In the genomic region with DNA sequence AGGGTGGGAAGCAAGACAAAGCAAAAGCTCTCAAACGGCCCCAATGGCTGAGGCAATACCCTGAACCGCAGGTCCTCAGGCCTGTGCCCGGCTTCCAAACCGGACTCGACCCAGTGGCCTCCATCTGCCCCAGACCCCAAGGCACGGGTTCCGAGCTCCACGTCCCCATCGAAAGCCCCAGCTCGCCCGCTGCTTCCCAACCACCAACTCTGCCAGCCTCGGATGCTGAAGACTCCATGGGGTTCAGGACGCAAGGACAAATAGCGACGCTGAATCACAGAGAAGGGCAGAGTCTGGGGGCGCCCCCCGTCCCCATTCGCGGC, we compare ENCODE assay signal across 8 cellular contexts. TPM values are rescaled to one million over a fixed set of nuclear protein-coding genes. Genes with fewer than 3 reads are reported as not detected.
A peak's percentile ranks its signal among the peaks of the same experiment; 100 is the strongest.
DNase-seq lines count a peak whose midpoint lies in the region; ATAC-seq, FAIRE-seq and TF ChIP-seq lines count a peak whose summit lies in the region.

No MANE protein-coding gene starts in this region.

- peaks cover 43% of the 10 kb centered on the region for H3K79me2 ChIP-seq in DOHH2 (ENCODE audit: control insufficient read depth, low read length)

- no peak for TF ChIP-seq CTCF in DOHH2 (IDR thresholded peaks at IDR 0.05; ENCODE audit: low read depth, low read length, poor library complexity, severe bottlenecking)
- no peak for TF ChIP-seq CTCF in RWPE1 (conservative IDR thresholded peaks at IDR 0.05; ENCODE audit: low read depth)
- no peak for TF ChIP-seq CTCF in pancreas (IDR thresholded peaks at IDR 0.05)
- TF ChIP-seq CTCF in D721Med (IDR thresholded peaks at IDR 0.05; ENCODE audit: insufficient read depth, missing control alignments) = no peak

- H3K36me3 ChIP-seq in DOHH2 (ENCODE audit: control insufficient read depth, low read length) (peaks cover 42% of the 10 kb centered on the region), esophagus (ENCODE audit: control insufficient read depth in 2 of 2, insufficient read depth in 2 of 2, low read length in 1 of 2) (peaks cover 0 to 21% of the 10 kb centered on the region in 2 donors), pancreas (peaks cover 0 to 15% (median 7%) of the 10 kb centered on the region in 3 donors)

- intact Hi-C loops in pancreas (cut with DNase I) = no loop called here

- H3K9me3 ChIP-seq in DOHH2 (ENCODE audit: control insufficient read depth, insufficient read depth, low read length) (no peaks in the 10 kb centered on the region), esophagus (ENCODE audit: control insufficient read depth in 2 of 2, insufficient read depth in 1 of 2, low read depth in 1 of 2, low read length in 1 of 2) (no peaks in the 10 kb centered on the region), pancreas (no peaks in the 10 kb centered on the region)

- no peaks in the 10 kb centered on the region for H3K9me2 ChIP-seq in DOHH2 (replicated peaks; ENCODE audit: control insufficient read depth, low read length)

- no peak for FAIRE-seq in pancreas (lab: Jason Lieb, UNC)
- FAIRE-seq in D721Med (lab: Jason Lieb, UNC) = no peak

- peaks cover 15% of the 10 kb centered on the region for H4K20me1 ChIP-seq in DOHH2 (ENCODE audit: control insufficient read depth, insufficient read depth, low read depth, low read length)

- no peak overlapping the region for H3K27ac ChIP-seq in DOHH2 (ENCODE audit: low read depth, low read length)
- peak overlapping the region; percentile 79 for H3K27ac ChIP-seq in RWPE1
- peak overlapping the region; percentile 72 to 79 for H3K27ac ChIP-seq in esophagus (ENCODE audit: low read depth in 2 of 2, low read length in 1 of 2)
- H3K27ac ChIP-seq in pancreas = no peak overlapping the region

- POLR2A ChIA-PET in RWPE1 (lab: Yijun Ruan, JAX; ENCODE audit: low non-redundant PET) = no interaction called here

- H3F3A ChIP-seq in DOHH2 (ENCODE audit: control insufficient read depth, insufficient read depth) = peaks cover 7% of the 10 kb centered on the region; the same call in 1 of the 2 replicates

- no peak for ATAC-seq in pancreas

- DNase-seq in RWPE1 (ENCODE audit: low spot score) (no peak), pancreas (peak in 1 of 6 donors; percentile 72), NCI-H526 treated with DMSO at 0.1 percent for 48 hours (lab: John Stamatoyannopoulos, UW) (no peak), D721Med (ENCODE audit: insufficient read length, low spot score) (no peak), mucosa of gallbladder (ENCODE audit: low spot score) (no peak), anterior cingulate cortex (lab: John Stamatoyannopoulos, UW) (no peak)

- H3K27me3 ChIP-seq in DOHH2 (ENCODE audit: control insufficient read depth, low read length) = no peaks in the 10 kb centered on the region
- no peaks in the 10 kb centered on the region for H3K27me3 ChIP-seq in esophagus (ENCODE audit: control insufficient read depth in 1 of 2, insufficient read depth in 2 of 2, low read length in 2 of 2)
- no peaks in the 10 kb centered on the region for H3K27me3 ChIP-seq in pancreas

- 1 to 2% methylated on average over 18 to 19 of the region's 19 CpGs for WGBS in esophagus, 2 donors
- WGBS in pancreas, 2 donors = 0% methylated on average over 17 to 19 of the region's 19 CpGs

- CTCF ChIA-PET in RWPE1 (lab: Yijun Ruan, JAX) = no interaction called here

- H3K4me2 ChIP-seq in DOHH2 (ENCODE audit: low read length) = peak overlapping the region; percentile 72

- H3K4me3 ChIP-seq in DOHH2 (ENCODE audit: low read length) (peak overlapping the region; percentile 79), esophagus (ENCODE audit: low read depth in 1 of 2, low read length in 2 of 2) (peak overlapping the region; percentile 79 to 92), pancreas (peak overlapping the region; percentile 59 to 96 (median 87))

- peaks cover 26% of the 10 kb centered on the region for H3K4me1 ChIP-seq in DOHH2 (ENCODE audit: control insufficient read depth, low read length)
- peaks cover 8 to 19% of the 10 kb centered on the region in 2 donors for H3K4me1 ChIP-seq in esophagus (ENCODE audit: control insufficient read depth in 2 of 2, insufficient read depth in 2 of 2, low read length in 1 of 2)
- peaks cover 0 to 12% (median 0%) of the 10 kb centered on the region in 3 donors for H3K4me1 ChIP-seq in pancreas

RNA-seq across cellular contexts. Expression of a gene that starts 0.6 kb away (rescaled TPM):
- polyA plus RNA-seq in esophagus (100 to 1,000 TPM in 1 of 2 donors, 10 to 100 TPM in 1; 77.9 to 162 TPM), pancreas (10 to 100 TPM; 62.5 to 69.4 TPM)
- total RNA-seq in pancreas (10 to 100 TPM; 40.0 to 66.5 (median 58.6) TPM), mucosa of gallbladder (137 TPM)

RNA-seq across cellular contexts. Expression of a gene that starts 9.2 kb away (rescaled TPM):
- polyA plus RNA-seq in esophagus (100 to 1,000 TPM; 271 to 294 TPM), pancreas (100 to 1,000 TPM; 255 to 290 TPM)
- total RNA-seq in pancreas (100 to 1,000 TPM in 1 of 6 donors, 10 to 100 TPM in 5; 48.8 to 112 (median 63.8) TPM), mucosa of gallbladder (294 TPM)

RNA-seq across cellular contexts. Expression of a gene that starts 27.6 kb away (rescaled TPM):
- polyA plus RNA-seq in esophagus (10 to 100 TPM in 1 of 2 donors, 1 to 10 TPM in 1; 8.9 to 17.7 TPM), pancreas (10 to 100 TPM; 11.6 to 21.6 TPM)
- total RNA-seq in pancreas (10 to 100 TPM in 3 of 6 donors, 1 to 10 TPM in 3; 5.1 to 15.8 (median 8.4) TPM), mucosa of gallbladder (42.4 TPM)

RNA-seq across cellular contexts. Expression of a gene that starts 54.7 kb away (rescaled TPM):
- polyA plus RNA-seq in esophagus (10 to 100 TPM; 11.4 to 26.4 TPM), pancreas (100 to 1,000 TPM in 1 of 2 donors, 10 to 100 TPM in 1; 60.9 to 131 TPM)
- total RNA-seq in pancreas (10 to 100 TPM in 4 of 6 donors, 1 to 10 TPM in 2; 6.9 to 27.0 (median 16.0) TPM), mucosa of gallbladder (49.0 TPM)

Comparison
In these comparisons a context has a peak if more than half of its experiments do, and no peak if none do; other contexts are left out.
1. H3K27ac ChIP-seq: peak in RWPE1 (single experiment) and esophagus (2 of 2); none in DOHH2 (single experiment) and pancreas (0 of 4).
2. Peak in every context shown above with its lines, with median percentiles within 50 percentile points of each other: H3K4me3 ChIP-seq.